ENCODE assay signal across 3 cellular contexts in the genomic region with DNA sequence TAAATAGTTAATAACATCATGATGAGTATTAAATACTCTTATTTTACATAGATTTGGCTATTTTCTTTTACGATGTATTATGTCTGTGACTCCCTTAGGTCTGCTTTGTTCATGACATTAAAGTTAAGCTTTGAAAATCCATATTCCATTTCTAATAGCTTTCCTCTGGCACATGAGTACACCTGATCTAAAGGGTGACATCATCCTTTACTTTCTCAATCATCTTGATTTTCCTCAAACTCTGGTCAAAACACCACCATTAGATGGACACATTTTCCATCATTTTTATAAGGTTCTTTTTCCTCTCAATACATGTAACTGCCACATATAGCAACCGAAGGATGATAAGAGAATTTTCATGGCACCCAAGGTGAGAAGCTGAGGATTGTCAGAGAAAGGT.
TF ChIP-seq lines count a peak whose summit lies in the region.
"Not testable (repeated sequence)": the region's sequence is repeated elsewhere in the genome, so short reads cannot be mapped to it uniquely, and the experiment has no call there.

No MANE protein-coding gene starts in this region.

TF ChIP-seq in HEK293, 187 proteins besides CTCF, POLR2A, EP300 and RAD21:
- TF ChIP-seq ATF2 (tag by site-specific recombination; IDR thresholded peaks at IDR 0.05; ENCODE audit: low read depth) = peak; percentile 76

TF ChIP-seq in K562, 482 proteins besides CTCF, POLR2A, EP300 and RAD21:
- TF ChIP-seq, protein P1, sequence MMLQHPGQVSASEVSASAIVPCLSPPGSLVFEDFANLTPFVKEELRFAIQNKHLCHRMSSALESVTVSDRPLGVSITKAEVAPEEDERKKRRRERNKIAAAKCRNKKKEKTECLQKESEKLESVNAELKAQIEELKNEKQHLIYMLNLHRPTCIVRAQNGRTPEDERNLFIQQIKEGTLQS (IDR thresholded peaks at IDR 0.05) = peak; percentile 46
- TF ChIP-seq, protein P1 (CRISPR knock-in tag; conservative IDR thresholded peaks at IDR 0.05) = not testable (repeated sequence)

TF ChIP-seq in HepG2, 621 proteins besides CTCF, POLR2A, EP300 and RAD21:
- TF ChIP-seq ATF7 (IDR thresholded peaks at IDR 0.05) = peak; percentile 68
- not testable (repeated sequence) for TF ChIP-seq ATF7 (CRISPR knock-in tag; IDR thresholded peaks at IDR 0.05)
